Comparison of ENCODE assay signal across 1 cellular context in genomic region chr6:24581084-24581669, GRCh38.
TF ChIP-seq lines count a peak whose summit lies in the region.

No MANE protein-coding gene starts in this region.

TF ChIP-seq in HepG2, 621 proteins besides CTCF, POLR2A, EP300 and RAD21 (continued from another document):
- peak; percentile 20 to 47; a peak in 1 of 4 replicates for TF ChIP-seq HMGXB4 (CRISPR knock-in tag; IDR thresholded peaks at IDR 0.05; ENCODE audit: borderline replicate concordance in 1 of 2, low read depth in 1 of 2)
- peak; percentile 59; the same call in 1 of the 2 replicates for TF ChIP-seq MIXL1 (CRISPR knock-in tag; IDR thresholded peaks at IDR 0.05)
- peak; percentile 56; the same call in 1 of the 2 replicates for TF ChIP-seq KDM4B (CRISPR knock-in tag; IDR thresholded peaks at IDR 0.05)
- 0 out of 2 replicates have a peak, but pooled peaks have one; percentile 20 for TF ChIP-seq IKZF5 (CRISPR knock-in tag; IDR thresholded peaks at IDR 0.05)
- 0 out of 2 replicates have a peak, but pooled peaks have one; percentile 12 for TF ChIP-seq TARDBP (CRISPR knock-in tag; IDR thresholded peaks at IDR 0.05)
- TF ChIP-seq ZNF232 (CRISPR knock-in tag; IDR thresholded peaks at IDR 0.05; ENCODE audit: borderline replicate concordance), result peak; percentile 27; the same call in 1 of the 2 replicates
- TF ChIP-seq ZMYM4 (CRISPR knock-in tag; IDR thresholded peaks at IDR 0.05), result 0 out of 2 replicates have a peak, but pooled peaks have one; percentile 23
- TF ChIP-seq ISL2 (CRISPR knock-in tag; IDR thresholded peaks at IDR 0.05), result 0 out of 2 replicates have a peak, but pooled peaks have one; percentile 32
- no peak for TF ChIP-seq AGO1 (IDR thresholded peaks at IDR 0.05; ENCODE audit: low read depth, low read length, poor library complexity, severe bottlenecking)
- no peak for TF ChIP-seq SRF (IDR thresholded peaks at IDR 0.05; ENCODE audit: low read depth, low read length)
- TF ChIP-seq ARID5B (CRISPR knock-in tag; IDR thresholded peaks at IDR 0.05), result peak; percentile 25; the same call in 1 of the 2 replicates
- 0 out of 2 replicates have a peak, but pooled peaks have one; percentile 22 for TF ChIP-seq ZSCAN25 (CRISPR knock-in tag; IDR thresholded peaks at IDR 0.05)
- TF ChIP-seq ZFX (CRISPR knock-in tag; IDR thresholded peaks at IDR 0.05; ENCODE audit: low read depth), result 0 out of 2 replicates have a peak, but pooled peaks have one; percentile 20
- TF ChIP-seq SALL1 (CRISPR knock-in tag; IDR thresholded peaks at IDR 0.05), result 0 out of 2 replicates have a peak, but pooled peaks have one; percentile 48
- TF ChIP-seq KMT2A (CRISPR knock-in tag; IDR thresholded peaks at IDR 0.05), result 0 out of 2 replicates have a peak, but pooled peaks have one; percentile 21
- peak; percentile 45 for TF ChIP-seq TEAD3 (CRISPR knock-in tag; optimal IDR thresholded peaks at IDR 0.05; ENCODE audit: borderline replicate concordance)
- TF ChIP-seq XRCC5 (optimal IDR thresholded peaks at IDR 0.05; ENCODE audit: low read length), result peak; percentile 90
- peak; percentile 28; the same call in 1 of the 2 replicates for TF ChIP-seq FOXO1 (CRISPR knock-in tag; IDR thresholded peaks at IDR 0.05)
- TF ChIP-seq CBX5 (CRISPR knock-in tag; IDR thresholded peaks at IDR 0.05; ENCODE audit: borderline replicate concordance), result 0 out of 2 replicates have a peak, but pooled peaks have one; percentile 30
- 0 out of 2 replicates have a peak, but pooled peaks have one; percentile 11 for TF ChIP-seq ZNF644 (CRISPR knock-in tag; IDR thresholded peaks at IDR 0.05; ENCODE audit: low read depth)
- TF ChIP-seq ATF7 (IDR thresholded peaks at IDR 0.05), result no peak
- TF ChIP-seq ATF7 (CRISPR knock-in tag; IDR thresholded peaks at IDR 0.05), result no peak
- 0 out of 2 replicates have a peak, but pooled peaks have one; percentile 71 for TF ChIP-seq CC2D1A (CRISPR knock-in tag; IDR thresholded peaks at IDR 0.05)
- TF ChIP-seq SMC3 (IDR thresholded peaks at IDR 0.05; ENCODE audit: low read length), result peak; percentile 95
- 0 out of 2 replicates have a peak, but pooled peaks have one; percentile 14 for TF ChIP-seq GATAD2A (CRISPR knock-in tag; IDR thresholded peaks at IDR 0.05)
- peak; percentile 91 for TF ChIP-seq STAG1 (CRISPR knock-in tag; IDR thresholded peaks at IDR 0.05)
TF ChIP-seq in HepG2: peak in this region for 37.
